23 cellular contexts compared by ENCODE assay signal in genomic region chr3:46203681-46204080, GRCh38. TPM values are rescaled to one million over a fixed set of nuclear protein-coding genes. Genes with fewer than 3 reads are reported as not detected.
"Had no signal": no experiment of that assay in that cellular context is flagged by ENCODE, and none has a peak within 500 bp of the region (broad histone marks: within the 10 kb centered on the region; RNA-seq: fewer than 3 reads in every experiment).

No MANE protein-coding gene starts in this region.

- DNase-seq: IMR-90, Karpas-422, KG1, NCI-H1092, NCI-H1105 treated with DMSO at 0.1 percent for 48 hours, NCI-H1417 treated with DMSO at 0.1 percent for 48 hours, NCI-H146, NCI-H1694 treated with DMSO at 0.1 percent for 48 hours, NCI-H1930, NCI-H2081, NCI-H2107, NCI-H2227 treated with DMSO at 0.1 percent for 48 hours, NCI-H524, NCI-H526 treated with DMSO at 0.1 percent for 48 hours, NCI-H748 treated with DMSO at 0.1 percent for 48 hours, Right ventricle myocardium superior, RPMI8226, SIG-M5 had no signal

- H3K27me3 ChIP-seq: SJSA1 had no signal

- H3K27ac ChIP-seq: SJSA1, SK-N-MC had no signal

- H3K9me3 ChIP-seq: SJSA1 had no signal

- H3K4me3 ChIP-seq: SJSA1, SK-N-MC had no signal

- ATAC-seq: HepG2 had no signal

- H3K36me3 ChIP-seq: SJSA1 had no signal

RNA-seq across cellular contexts. Expression of gene CCR1, which starts 4.4 kb away (rescaled TPM):
- total RNA-seq: HepG2, IMR-90 had no signal
- polyA plus RNA-seq: HepG2, IMR-90 had no signal

RNA-seq across cellular contexts. Expression of gene CCR3, which starts 38.6 kb away (rescaled TPM):
- total RNA-seq: HepG2, HT1080, IMR-90, NCI-H460, Right ventricle myocardium superior had no signal
- polyA plus RNA-seq: HepG2, IMR-90 had no signal
